ENCODE assay signal across 15 cellular contexts in genomic region chr3:123745184-123745855, GRCh38.
DNase-seq lines count a peak whose midpoint lies in the region; ATAC-seq, FAIRE-seq and TF ChIP-seq lines count a peak whose summit lies in the region.
"Had no signal": no experiment of that assay in that cellular context is flagged by ENCODE, and none has a peak within 500 bp of the region (broad histone marks: within the 10 kb centered on the region; RNA-seq: fewer than 3 reads in every experiment).

No MANE protein-coding gene starts in this region.

- H3K4me1 Mint-ChIP-seq in T-helper 17 cell = no peaks in the 10 kb centered on the region
- H3K4me1 Mint-ChIP-seq: central memory CD8-positive, alpha-beta T cell had no signal

- intact Hi-C loops in lower lobe of right lung (cut with DNase I) = no loop called here

- H3K9me3 ChIP-seq in lower lobe of right lung = no peaks in the 10 kb centered on the region
- H3K9me3 ChIP-seq in T-helper 17 cell (ENCODE audit: control insufficient read depth, low read length, poor library complexity, severe bottlenecking) = no peaks in the 10 kb centered on the region
- H3K9me3 ChIP-seq: neutrophil had no signal

- H3K27me3 ChIP-seq in bronchial epithelial cell (ENCODE audit: control insufficient read depth, insufficient read depth, low read length) (no peaks in the 10 kb centered on the region), lower lobe of right lung (ENCODE audit: low read depth) (no peaks in the 10 kb centered on the region)
- H3K27me3 ChIP-seq: neutrophil had no signal

- H3K4me3 Mint-ChIP-seq in T-helper 17 cell = no peak overlapping the region
- H3K4me3 Mint-ChIP-seq: central memory CD8-positive, alpha-beta T cell had no signal

- TF ChIP-seq CTCF in LNCaP clone FGC (IDR thresholded peaks at IDR 0.05; ENCODE audit: control insufficient read depth, extremely low read depth, insufficient read depth) (0 out of 2 replicates have a peak, but pooled peaks have one; percentile 9), bronchial epithelial cell (IDR thresholded peaks at IDR 0.05; ENCODE audit: insufficient read depth, low read length, severe bottlenecking) (no peak), lower lobe of right lung (IDR thresholded peaks at IDR 0.05) (peak; percentile 18)

- no peak overlapping the region for H3K27ac Mint-ChIP-seq in T-helper 17 cell

- H3K27ac ChIP-seq in lower lobe of right lung = no peak overlapping the region
- H3K27ac ChIP-seq: neutrophil had no signal

- H3K4me3 ChIP-seq in LNCaP clone FGC (ENCODE audit: low read depth, low read length) = no peak overlapping the region
- no peak overlapping the region for H3K4me3 ChIP-seq in bronchial epithelial cell (ENCODE audit: low read depth, low read length)
- no peak overlapping the region for H3K4me3 ChIP-seq in lower lobe of right lung

- peaks cover 14% of the 10 kb centered on the region for H3K4me1 ChIP-seq in lower lobe of right lung

- FAIRE-seq in bronchial epithelial cell (lab: Jason Lieb, UNC) = no peak
- FAIRE-seq: urothelium cell line had no signal

- H3K36me3 Mint-ChIP-seq in T-helper 17 cell (ENCODE audit: low read depth) = peaks cover 3% of the 10 kb centered on the region

- DNase-seq in DMS114 treated with DMSO at 0.1 percent for 48 hours (lab: John Stamatoyannopoulos, UW; ENCODE audit: unreplicated experiment) (peak; percentile 4), LNCaP clone FGC (ENCODE audit: low read depth) (no peak), bronchial epithelial cell (ENCODE audit: low read depth) (peak; percentile 15), lower lobe of right lung (no peak), SKM-1 treated with dmso at 0.1 percent for 144 hours (lab: John Stamatoyannopoulos, UW; ENCODE audit: unreplicated experiment) (no peak), NCI-H2029 treated with DMSO at 0.1 percent for 48 hours (lab: John Stamatoyannopoulos, UW) (no peak), T-helper 17 cell (no peak)
- DNase-seq: activated T-cell treated with anti-CD3 and anti-CD28 coated beads, Interleukin-2, amount 50 U/mL, for 1 hour; DMS153; NCI-H510A treated with DMSO at 0.1 percent for 48 hours; T-helper 1 cell had no signal

- ATAC-seq in lower lobe of right lung = no peak
- no peak for ATAC-seq in HG02571 (IDR thresholded peaks at IDR 0.05; ENCODE audit: unreplicated experiment)
- ATAC-seq in T-helper 17 cell = no peak

- H3K36me3 ChIP-seq in bronchial epithelial cell (ENCODE audit: control insufficient read depth, insufficient read depth, low read length) (no peaks in the 10 kb centered on the region), lower lobe of right lung (no peaks in the 10 kb centered on the region)
- H3K36me3 ChIP-seq: neutrophil had no signal

- H3K27me3 Mint-ChIP-seq in T-helper 17 cell = peaks cover 34% of the 10 kb centered on the region

Comparison
In these comparisons a context has a peak if more than half of its experiments do, and no peak if none do; other contexts are left out.
1. DNase-seq: peak in DMS114 treated with DMSO at 0.1 percent for 48 hours (single experiment) and bronchial epithelial cell (single experiment); none in LNCaP clone FGC (single experiment), lower lobe of right lung (single experiment), SKM-1 treated with dmso at 0.1 percent for 144 hours (single experiment), NCI-H2029 treated with DMSO at 0.1 percent for 48 hours (single experiment) and T-helper 17 cell (0 of 3).